ENCODE assay signal across 8 cellular contexts in the genomic region with DNA sequence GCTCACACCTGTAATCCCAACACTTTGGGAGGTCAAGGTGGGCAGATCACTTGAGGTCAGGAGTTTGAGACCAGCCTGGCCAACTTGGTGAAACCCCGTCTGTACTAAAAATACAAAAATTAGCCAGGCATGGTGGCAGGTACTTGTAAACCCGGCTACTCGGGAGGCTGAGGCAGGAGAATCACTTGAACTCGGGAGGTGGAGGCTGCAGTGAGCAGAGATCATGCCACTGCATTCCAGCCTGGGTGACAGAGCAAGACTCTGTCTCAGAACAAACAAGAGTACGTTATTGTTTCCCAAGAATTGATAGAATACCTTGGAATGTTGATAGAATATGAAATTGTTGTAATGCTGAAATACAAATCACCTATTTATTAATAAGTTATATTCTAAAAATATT. TPM values are rescaled to one million over a fixed set of nuclear protein-coding genes. Genes with fewer than 3 reads are reported as not detected.
DNase-seq lines count a peak whose midpoint lies in the region; ATAC-seq, FAIRE-seq and TF ChIP-seq lines count a peak whose summit lies in the region.
"Not testable (repeated sequence)": the region's sequence is repeated elsewhere in the genome, so short reads cannot be mapped to it uniquely, and the experiment has no call there.

No MANE protein-coding gene starts in this region.

- H2BK120ac ChIP-seq in trophoblast cell (ENCODE audit: insufficient read depth, low read length, poor library complexity) = not testable (repeated sequence)

- WGBS in HepG2 (ENCODE audit: low lambda C conversion rate) = 97% methylated on average over 5 of the region's 5 CpGs
- no CpG with 5 or more reads among the region's 5 CpGs for WGBS in trophoblast cell (ENCODE audit: extremely low coverage, insufficient coverage, insufficient read length)
- WGBS in psoas muscle, 3 donors = 91 to 93% (median 93%) methylated on average over 5 of the region's 5 CpGs

- H3K4me3 Mint-ChIP-seq in activated naive CD4-positive, alpha-beta T cell treated with anti-CD3 and anti-CD28 coated beads, Interleukin-2, amount 50 U/mL, for 24 hours; astrocyte (ENCODE audit: unreplicated experiment); chondrocyte (ENCODE audit: unreplicated experiment): not testable (repeated sequence)

- BruUV-seq in HepG2 (replicated peaks; lab: Mats Ljungman, UMichigan) = not testable (repeated sequence)

- intact Hi-C loops in left ventricle myocardium inferior (cut with micrococcal nuclease); HepG2 (cut with micrococcal nuclease; ENCODE audit: unreplicated experiment): not testable (repeated sequence)
- intact Hi-C loops in psoas muscle (cut with DNase I) (loop anchor here in 1 of 2 donors (10.0 kb wide), 1 partner anchor 205 kb away; no protein-coding TSS in a partner anchor), gastrocnemius medialis (cut with DNase I; ENCODE audit: low total_unique reads) (loop anchor here (10.0 kb wide), 1 partner anchor 235 kb away; no protein-coding TSS in a partner anchor)

- FAIRE-seq in astrocyte (lab: Jason Lieb, UNC); HepG2 (lab: Jason Lieb, UNC): not testable (repeated sequence)

- DNase-seq in astrocyte (ENCODE audit: low read depth); chondrocyte (ENCODE audit: low spot score); left ventricle myocardium inferior; HepG2 (ENCODE audit: low spot score); trophoblast cell; psoas muscle; gastrocnemius medialis: not testable (repeated sequence)

- CTCF ChIA-PET in HepG2 (lab: Yijun Ruan, JAX; ENCODE audit: low intra/inter-chr PET ratio, low total read pairs) = not testable (repeated sequence)

- H2BK12ac ChIP-seq in trophoblast cell (ENCODE audit: low read length) = not testable (repeated sequence)

- in situ Hi-C loops in HepG2 (cut with HindIII; ENCODE audit: extremely low pct_ligation_motif_present, low pct_unique_long_range_greater_than_20kb); gastrocnemius medialis (cut with MboI; ENCODE audit: low sequenced_read_pairs in 4 of 4): not testable (repeated sequence)

- H3K27ac Mint-ChIP-seq in activated naive CD4-positive, alpha-beta T cell treated with anti-CD3 and anti-CD28 coated beads, Interleukin-2, amount 50 U/mL, for 24 hours = peak overlapping the region; percentile 68
- H3K27ac Mint-ChIP-seq in astrocyte (ENCODE audit: unreplicated experiment) (peak overlapping the region; percentile 23), chondrocyte (ENCODE audit: unreplicated experiment) (peak overlapping the region; percentile 57)

- not testable (repeated sequence) for H2BK5ac ChIP-seq in trophoblast cell (ENCODE audit: low read depth, low read length, poor library complexity)

- not testable (repeated sequence) for TF ChIP-seq POLR2A in HepG2 (IDR thresholded peaks at IDR 0.05; ENCODE audit: insufficient read depth in 1 of 2, low read depth in 2 of 2, low read length in 2 of 2); gastrocnemius medialis (IDR thresholded peaks at IDR 0.05)

- H3K4me1 Mint-ChIP-seq in activated naive CD4-positive, alpha-beta T cell treated with anti-CD3 and anti-CD28 coated beads, Interleukin-2, amount 50 U/mL, for 24 hours = peaks cover 92% of the 10 kb centered on the region
- H3K4me1 Mint-ChIP-seq in astrocyte (ENCODE audit: low read depth, unreplicated experiment) = peaks cover 52% of the 10 kb centered on the region
- peaks cover 61% of the 10 kb centered on the region for H3K4me1 Mint-ChIP-seq in chondrocyte (ENCODE audit: low read depth)

- not testable (repeated sequence) for H3K9me3 ChIP-seq in astrocyte (ENCODE audit: insufficient read depth, low read depth, low read length); left ventricle myocardium inferior (replicated peaks); HepG2 (ENCODE audit: low read length); trophoblast cell (ENCODE audit: insufficient read depth, low read depth, low read length); psoas muscle; gastrocnemius medialis

- H3K14ac ChIP-seq in trophoblast cell (ENCODE audit: low read length) = not testable (repeated sequence)

- H3K36me3 ChIP-seq in astrocyte (ENCODE audit: insufficient read depth, low read length); left ventricle myocardium inferior; trophoblast cell (ENCODE audit: control insufficient read depth in 1 of 2, insufficient read depth in 2 of 2, low read length in 2 of 2); psoas muscle (ENCODE audit: insufficient read depth in 1 of 2, low read depth in 1 of 2); gastrocnemius medialis: not testable (repeated sequence)
- peaks cover 8 to 35% of the 10 kb centered on the region in 2 experiments for H3K36me3 ChIP-seq in HepG2 (replicated peaks in 1 of 2; ENCODE audit: control insufficient read depth in 1 of 2, insufficient read depth in 2 of 2, low read length in 2 of 2)

- H3K79me2 ChIP-seq in astrocyte (ENCODE audit: insufficient read depth, low read length) (peaks cover 98% of the 10 kb centered on the region), HepG2 (ENCODE audit: insufficient read depth, low read length) (peaks cover 100% of the 10 kb centered on the region)
- not testable (repeated sequence) for H3K79me2 ChIP-seq in trophoblast cell (ENCODE audit: control insufficient read depth, insufficient read depth, low read length, poor library complexity)

- not testable (repeated sequence) for H3K9me3 Mint-ChIP-seq in activated naive CD4-positive, alpha-beta T cell treated with anti-CD3 and anti-CD28 coated beads, Interleukin-2, amount 50 U/mL, for 24 hours; astrocyte (ENCODE audit: unreplicated experiment); chondrocyte (ENCODE audit: low read depth)

- not testable (repeated sequence) for H3K27me3 ChIP-seq in astrocyte (ENCODE audit: insufficient read depth, low read length); left ventricle myocardium inferior (ENCODE audit: low read depth); HepG2 (ENCODE audit: control insufficient read depth in 1 of 2, insufficient read depth in 2 of 2, low read length in 2 of 2); trophoblast cell (ENCODE audit: insufficient read depth, low read length); psoas muscle (ENCODE audit: insufficient read depth in 3 of 3, low read length in 2 of 3); gastrocnemius medialis

- H4K12ac ChIP-seq in trophoblast cell (ENCODE audit: low read depth, low read length) = not testable (repeated sequence)

- H3K4me1 ChIP-seq in astrocyte (ENCODE audit: insufficient read depth, low read length) (peaks cover 14% of the 10 kb centered on the region), left ventricle myocardium inferior (peaks cover 100% of the 10 kb centered on the region), psoas muscle (peaks cover 96% of the 10 kb centered on the region), gastrocnemius medialis (peaks cover 97 to 100% of the 10 kb centered on the region in 2 donors)
- H3K4me1 ChIP-seq in HepG2 (ENCODE audit: insufficient read depth, low read length); trophoblast cell (ENCODE audit: control insufficient read depth in 1 of 2, insufficient read depth in 2 of 2, low read length in 2 of 2): not testable (repeated sequence)

- H3K36me3 Mint-ChIP-seq in activated naive CD4-positive, alpha-beta T cell treated with anti-CD3 and anti-CD28 coated beads, Interleukin-2, amount 50 U/mL, for 24 hours = peaks cover 24% of the 10 kb centered on the region
- H3K36me3 Mint-ChIP-seq in astrocyte (ENCODE audit: low read depth, unreplicated experiment); chondrocyte (ENCODE audit: low read depth): not testable (repeated sequence)

- not testable (repeated sequence) for H4K91ac ChIP-seq in trophoblast cell (ENCODE audit: low read depth, low read length)

- peak overlapping the region; percentile 46 for H3K4ac ChIP-seq in trophoblast cell (ENCODE audit: low read depth, low read length)

- H3K4me3 ChIP-seq in astrocyte (ENCODE audit: insufficient read depth, low read depth, low read length); left ventricle myocardium inferior; HepG2 (replicated peaks in 1 of 3; ENCODE audit: insufficient read depth in 1 of 3, low read depth in 2 of 3, low read length in 3 of 3); trophoblast cell (ENCODE audit: low read depth, low read length); psoas muscle; gastrocnemius medialis: not testable (repeated sequence)

- POLR2A ChIA-PET in HepG2 (lab: Yijun Ruan, JAX) = not testable (repeated sequence)

- not testable (repeated sequence) for H4K8ac ChIP-seq in trophoblast cell (ENCODE audit: low read depth, low read length)

- H3K4me2 ChIP-seq in astrocyte (ENCODE audit: low read length); HepG2 (ENCODE audit: low read depth, low read length); trophoblast cell (ENCODE audit: low read length): not testable (repeated sequence)

- H4K20me1 ChIP-seq in astrocyte (ENCODE audit: insufficient read depth, low read length) (peaks cover 87% of the 10 kb centered on the region), HepG2 (ENCODE audit: insufficient read depth, low read length) (peaks cover 97% of the 10 kb centered on the region)

- not testable (repeated sequence) for TF ChIP-seq EP300 in HepG2 (IDR thresholded peaks at IDR 0.05; ENCODE audit: low read depth in 2 of 2, low read length in 2 of 2); HepG2 (CRISPR knock-in tag; IDR thresholded peaks at IDR 0.05; ENCODE audit: borderline replicate concordance)

- not testable (repeated sequence) for H3K9ac ChIP-seq in astrocyte (ENCODE audit: low read length); HepG2 (ENCODE audit: insufficient read depth, low read depth, low read length); trophoblast cell (ENCODE audit: low read length)

- H3K23ac ChIP-seq in trophoblast cell (ENCODE audit: low read length) = not testable (repeated sequence)

- H2AFZ ChIP-seq in astrocyte (ENCODE audit: low read depth, low read length); HepG2 (ENCODE audit: low read length); trophoblast cell (ENCODE audit: insufficient read depth, low read length, poor library complexity): not testable (repeated sequence)

- not testable (repeated sequence) for H3K27ac ChIP-seq in astrocyte (ENCODE audit: low read depth, low read length); HepG2 (ENCODE audit: extremely low read length, insufficient read depth, low read length); trophoblast cell (ENCODE audit: low read depth, low read length)
- H3K27ac ChIP-seq in left ventricle myocardium inferior (replicated peaks) (peak overlapping the region; percentile 1), psoas muscle (peak overlapping the region; percentile 86), gastrocnemius medialis (peak overlapping the region; percentile 83 to 90 (median 86))

- not testable (repeated sequence) for H2AK5ac ChIP-seq in trophoblast cell (ENCODE audit: low read length)

- H3K18ac ChIP-seq in trophoblast cell (ENCODE audit: low read length) = not testable (repeated sequence)

- not testable (repeated sequence) for ATAC-seq in HepG2, psoas muscle, gastrocnemius medialis

- not testable (repeated sequence) for TF ChIP-seq RAD21 in HepG2 (CRISPR knock-in tag; IDR thresholded peaks at IDR 0.05)

- not testable (repeated sequence) for H3K79me1 ChIP-seq in trophoblast cell (ENCODE audit: low read length)

- not testable (repeated sequence) for H3K27me3 Mint-ChIP-seq in activated naive CD4-positive, alpha-beta T cell treated with anti-CD3 and anti-CD28 coated beads, Interleukin-2, amount 50 U/mL, for 24 hours; astrocyte (ENCODE audit: low read depth, unreplicated experiment); chondrocyte (ENCODE audit: low read depth)

- TF ChIP-seq CTCF in astrocyte (IDR thresholded peaks at IDR 0.05; ENCODE audit: insufficient read depth, low read depth, low read length); chondrocyte (IDR thresholded peaks at IDR 0.05); left ventricle myocardium inferior (IDR thresholded peaks at IDR 0.05; ENCODE audit: borderline replicate concordance); HepG2 (CRISPR knock-in tag; IDR thresholded peaks at IDR 0.05); psoas muscle (IDR thresholded peaks at IDR 0.05); gastrocnemius medialis (IDR thresholded peaks at IDR 0.05 in 4 of 5, conservative IDR thresholded peaks at IDR 0.05 in 1 of 5): not testable (repeated sequence)

RNA-seq across cellular contexts. Expression of gene TNRC6A, which starts 20.4 kb away (rescaled TPM):
- total RNA-seq in astrocyte (48.6 and 51.1 TPM in 2 replicates), chondrocyte (42.8 to 57.6 TPM (median 52.1 TPM) in 3 replicates), left ventricle myocardium inferior (34.3 TPM), HepG2 (2016; rRNA removed; fragmentation: Illumina TruSeq; extraction: Trizol) (26.7 and 30.9 TPM in 2 replicates), psoas muscle (10 to 100 TPM; 14.5 to 30.1 (median 24.6) TPM), gastrocnemius medialis (10 to 100 TPM; 16.9 to 26.0 (median 23.1) TPM)
- total RNA-seq in HepG2 (2016; cell fraction: cytosol; rRNA removed; fragmentation: Illumina TruSeq; extraction: Trizol; ENCODE audit: low read depth) = 6.9 and 8.1 TPM in 2 replicates
- total RNA-seq in HepG2 (2016; cell fraction: insoluble cytoplasmic fraction; rRNA removed; fragmentation: Illumina TruSeq; extraction: Trizol) = 24.9 and 33.4 TPM in 2 replicates
- 10.5 and 13.0 TPM in 2 replicates for total RNA-seq in HepG2 (2016; cell fraction: membrane; rRNA removed; fragmentation: Illumina TruSeq; extraction: Trizol)
- total RNA-seq in HepG2 (2016; cell fraction: nucleus; rRNA removed; fragmentation: Illumina TruSeq; extraction: Trizol) = 75.1 and 92.8 TPM in 2 replicates
- polyA plus RNA-seq in HepG2 (2011; rRNA removed) (43.6 and 49.2 TPM in 2 replicates), psoas muscle (10 to 100 TPM in 2 of 3 donors, 1 to 10 TPM in 1; 6.4 to 20.9 (median 12.2) TPM)
- polyA plus RNA-seq in HepG2 (2011; cell fraction: cytosol; rRNA removed) = 25.1 and 25.7 TPM in 2 replicates
- 154 and 160 TPM in 2 replicates for polyA plus RNA-seq in HepG2 (2011; cell fraction: nucleus; rRNA removed)
- 30.0 and 33.6 TPM in 2 replicates for polyA plus RNA-seq in HepG2 (2012)
- 0.53 and 1.5 TPM in 2 replicates for polyA plus RNA-seq in HepG2 (2016; cell fraction: cytosol; fragmentation: Illumina TruSeq; extraction: Trizol; ENCODE audit: low read depth)
- polyA plus RNA-seq in HepG2 (2016; cell fraction: insoluble cytoplasmic fraction; fragmentation: Illumina TruSeq; extraction: Trizol; ENCODE audit: low read depth) = 17.2 and 18.0 TPM in 2 replicates
- polyA plus RNA-seq in HepG2 (2016; cell fraction: membrane; fragmentation: Illumina TruSeq; extraction: Trizol; ENCODE audit: low read depth) = 1.1 and 1.6 TPM in 2 replicates
- polyA plus RNA-seq in HepG2 (2016; cell fraction: nucleus; fragmentation: Illumina TruSeq; extraction: Trizol; ENCODE audit: insufficient read depth, low read depth) = 103 and 113 TPM in 2 replicates
- polyA minus RNA-seq in HepG2 (2011; rRNA and poly(A)+ RNA removed; ENCODE audit: low replicate concordance) = 70.9 TPM in 2 replicates
- polyA minus RNA-seq in HepG2 (2011; cell fraction: cytosol; rRNA and poly(A)+ RNA removed) = 19.3 and 29.4 TPM in 2 replicates
- polyA minus RNA-seq in HepG2 (2011; cell fraction: nucleus; rRNA and poly(A)+ RNA removed) = 205 and 259 TPM in 2 replicates
- 19.9 and 21.5 TPM in 2 replicates for polyA plus RNA-seq in trophoblast cell (2013)
